In genomic region chr5:58037899-58038298, GRCh38 we compare ENCODE assay signal across 15 cellular contexts.
DNase-seq lines count a peak whose midpoint lies in the region; ATAC-seq and TF ChIP-seq lines count a peak whose summit lies in the region.
"Had no signal": no experiment of that assay in that cellular context is flagged by ENCODE, and none has a peak within 500 bp of the region (broad histone marks: within the 10 kb centered on the region; RNA-seq: fewer than 3 reads in every experiment).

No MANE protein-coding gene starts in this region.

- no peaks in the 10 kb centered on the region for H3K36me3 Mint-ChIP-seq in osteocyte (ENCODE audit: unreplicated experiment)
- H3K36me3 Mint-ChIP-seq: CD8-positive, alpha-beta T cell had no signal

- ATAC-seq in left colon = peak; percentile 96
- ATAC-seq in mucosa of descending colon = peak; percentile 68
- ATAC-seq: A549; CD8-positive, alpha-beta T cell had no signal

- H3K36me3 ChIP-seq in mucosa of descending colon (ENCODE audit: low read depth) = no peaks in the 10 kb centered on the region
- H3K36me3 ChIP-seq: BLaER1 treated with 17β-estradiol and CSF1 and Interleukin-3, amounts not matched to agents 10 nM and 100 nM had no signal

- intact Hi-C loops in left colon (cut with DNase I, micrococcal nuclease) = no loop called here
- intact Hi-C loops in mucosa of descending colon (cut with DNase I, micrococcal nuclease) = no loop called here

- no peaks in the 10 kb centered on the region for H3K9me3 ChIP-seq in mucosa of descending colon
- H3K9me3 ChIP-seq: A549; BLaER1 treated with 17β-estradiol and CSF1 and Interleukin-3, amounts not matched to agents 10 nM and 100 nM; Caco-2 had no signal

- no peaks in the 10 kb centered on the region for H3K4me1 ChIP-seq in mucosa of descending colon (ENCODE audit: low read depth)

- TF ChIP-seq CTCF in mucosa of descending colon (IDR thresholded peaks at IDR 0.05) = no peak
- TF ChIP-seq CTCF in osteocyte (IDR thresholded peaks at IDR 0.05) = no peak

- H3K4me3 Mint-ChIP-seq in osteocyte (ENCODE audit: unreplicated experiment) = no peak overlapping the region
- H3K4me3 Mint-ChIP-seq: B cell; CD4-positive, alpha-beta T cell; CD8-positive, alpha-beta T cell had no signal

- peaks cover 3% of the 10 kb centered on the region for H3K4me1 Mint-ChIP-seq in osteocyte (ENCODE audit: unreplicated experiment)
- H3K4me1 Mint-ChIP-seq: B cell had no signal

- no peak overlapping the region for H3K4me3 ChIP-seq in mucosa of descending colon
- H3K4me3 ChIP-seq: A549; BLaER1 treated with 17β-estradiol and CSF1 and Interleukin-3, amounts not matched to agents 10 nM and 100 nM had no signal

- DNase-seq in dedifferentiated amniotic fluid mesenchymal stem cell (ENCODE audit: extremely low spot score) (peak; percentile 4), left colon (no peak), mucosa of descending colon (no peak), osteocyte (ENCODE audit: extremely low spot score, unreplicated experiment) (no peak), pons (ENCODE audit: low spot score) (no peak)
- DNase-seq: AML-193; Caco-2; Calu3; CD4-positive, alpha-beta T cell; CD8-positive, alpha-beta T cell; DMS79 treated with DMSO at 0.1 percent for 48 hours; GF-D8 had no signal

- no peaks in the 10 kb centered on the region for H3K27me3 Mint-ChIP-seq in osteocyte (ENCODE audit: unreplicated experiment)
- H3K27me3 Mint-ChIP-seq: B cell; CD4-positive, alpha-beta T cell had no signal

- H3K27ac Mint-ChIP-seq in osteocyte (ENCODE audit: unreplicated experiment) = no peak overlapping the region
- H3K27ac Mint-ChIP-seq: B cell; CD4-positive, alpha-beta T cell; CD8-positive, alpha-beta T cell had no signal

- no peaks in the 10 kb centered on the region for H3K9me3 Mint-ChIP-seq in osteocyte (ENCODE audit: unreplicated experiment)
- H3K9me3 Mint-ChIP-seq: CD4-positive, alpha-beta T cell; CD8-positive, alpha-beta T cell had no signal
